In the genomic region with DNA sequence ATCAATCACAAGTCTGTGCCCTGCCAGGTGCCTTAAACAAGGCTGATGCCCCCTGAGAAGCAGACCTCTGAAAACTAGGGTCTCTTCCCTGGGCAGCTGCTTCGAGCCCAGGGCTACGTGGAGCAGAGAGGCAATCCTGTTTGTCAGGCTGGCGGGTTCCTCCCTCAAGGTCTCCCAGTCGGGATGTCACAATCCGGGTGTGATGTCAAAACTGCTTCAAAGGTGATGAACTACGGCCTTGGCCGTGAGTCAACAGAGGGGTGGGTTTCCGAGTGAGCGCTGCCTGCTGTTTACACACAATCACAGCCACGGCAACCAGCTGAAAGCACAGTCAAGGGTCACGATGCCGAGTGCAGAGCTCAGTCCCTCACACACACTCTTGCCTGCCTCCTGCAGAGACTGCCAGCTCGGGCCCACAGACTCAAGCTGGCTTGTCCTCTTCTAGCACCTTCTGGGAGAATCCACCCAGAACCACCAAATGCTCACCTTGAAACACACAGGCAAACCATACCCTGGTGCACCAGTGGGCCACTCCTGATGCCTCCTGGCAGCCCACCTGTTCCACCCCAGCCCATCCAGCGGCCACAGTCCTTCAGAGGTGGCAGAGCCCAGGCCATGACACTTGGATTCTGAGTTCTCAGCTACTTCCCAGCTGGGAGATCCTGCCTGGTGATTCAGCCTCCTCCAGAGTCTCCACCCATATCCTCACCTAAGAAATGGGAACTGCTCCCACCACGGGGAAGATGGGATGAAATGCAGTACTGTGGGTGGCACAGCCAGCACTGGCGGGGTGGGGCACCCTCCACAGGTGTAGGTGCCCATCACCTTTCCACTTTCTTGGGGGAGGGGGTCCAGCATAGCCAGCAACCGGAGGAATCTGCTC, we compare ENCODE assay signal across 1 cellular context.
TF ChIP-seq lines count a peak whose summit lies in the region.

No MANE protein-coding gene starts in this region.

TF ChIP-seq in HepG2, 621 proteins besides CTCF, POLR2A, EP300 and RAD21 (continued from another document and continues in another):
- TF ChIP-seq MAZ (IDR thresholded peaks at IDR 0.05; ENCODE audit: borderline replicate concordance, low read depth, low read length): peak; percentile 94
- TF ChIP-seq MAZ (CRISPR knock-in tag; IDR thresholded peaks at IDR 0.05; ENCODE audit: low read depth): peak; percentile 87; the same call in 1 of the 2 replicates
- TF ChIP-seq, protein P1, sequence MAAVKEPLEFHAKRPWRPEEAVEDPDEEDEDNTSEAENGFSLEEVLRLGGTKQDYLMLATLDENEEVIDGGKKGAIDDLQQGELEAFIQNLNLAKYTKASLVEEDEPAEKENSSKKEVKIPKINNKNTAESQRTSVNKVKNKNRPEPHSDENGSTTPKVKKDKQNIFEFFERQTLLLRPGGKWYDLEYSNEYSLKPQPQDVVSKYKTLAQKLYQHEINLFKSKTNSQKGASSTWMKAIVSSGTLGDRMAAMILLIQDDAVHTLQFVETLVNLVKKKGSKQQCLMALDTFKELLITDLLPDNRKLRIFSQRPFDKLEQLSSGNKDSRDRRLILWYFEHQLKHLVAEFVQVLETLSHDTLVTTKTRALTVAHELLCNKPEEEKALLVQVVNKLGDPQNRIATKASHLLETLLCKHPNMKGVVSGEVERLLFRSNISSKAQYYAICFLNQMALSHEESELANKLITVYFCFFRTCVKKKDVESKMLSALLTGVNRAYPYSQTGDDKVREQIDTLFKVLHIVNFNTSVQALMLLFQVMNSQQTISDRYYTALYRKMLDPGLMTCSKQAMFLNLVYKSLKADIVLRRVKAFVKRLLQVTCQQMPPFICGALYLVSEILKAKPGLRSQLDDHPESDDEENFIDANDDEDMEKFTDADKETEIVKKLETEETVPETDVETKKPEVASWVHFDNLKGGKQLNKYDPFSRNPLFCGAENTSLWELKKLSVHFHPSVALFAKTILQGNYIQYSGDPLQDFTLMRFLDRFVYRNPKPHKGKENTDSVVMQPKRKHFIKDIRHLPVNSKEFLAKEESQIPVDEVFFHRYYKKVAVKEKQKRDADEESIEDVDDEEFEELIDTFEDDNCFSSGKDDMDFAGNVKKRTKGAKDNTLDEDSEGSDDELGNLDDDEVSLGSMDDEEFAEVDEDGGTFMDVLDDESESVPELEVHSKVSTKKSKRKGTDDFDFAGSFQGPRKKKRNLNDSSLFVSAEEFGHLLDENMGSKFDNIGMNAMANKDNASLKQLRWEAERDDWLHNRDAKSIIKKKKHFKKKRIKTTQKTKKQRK (IDR thresholded peaks at IDR 0.05; ENCODE audit: low read length): no peak
- no peak for TF ChIP-seq SOX6 (IDR thresholded peaks at IDR 0.05)
- TF ChIP-seq SOX6 (CRISPR knock-in tag; IDR thresholded peaks at IDR 0.05): peak; percentile 97
- TF ChIP-seq, protein P2, sequence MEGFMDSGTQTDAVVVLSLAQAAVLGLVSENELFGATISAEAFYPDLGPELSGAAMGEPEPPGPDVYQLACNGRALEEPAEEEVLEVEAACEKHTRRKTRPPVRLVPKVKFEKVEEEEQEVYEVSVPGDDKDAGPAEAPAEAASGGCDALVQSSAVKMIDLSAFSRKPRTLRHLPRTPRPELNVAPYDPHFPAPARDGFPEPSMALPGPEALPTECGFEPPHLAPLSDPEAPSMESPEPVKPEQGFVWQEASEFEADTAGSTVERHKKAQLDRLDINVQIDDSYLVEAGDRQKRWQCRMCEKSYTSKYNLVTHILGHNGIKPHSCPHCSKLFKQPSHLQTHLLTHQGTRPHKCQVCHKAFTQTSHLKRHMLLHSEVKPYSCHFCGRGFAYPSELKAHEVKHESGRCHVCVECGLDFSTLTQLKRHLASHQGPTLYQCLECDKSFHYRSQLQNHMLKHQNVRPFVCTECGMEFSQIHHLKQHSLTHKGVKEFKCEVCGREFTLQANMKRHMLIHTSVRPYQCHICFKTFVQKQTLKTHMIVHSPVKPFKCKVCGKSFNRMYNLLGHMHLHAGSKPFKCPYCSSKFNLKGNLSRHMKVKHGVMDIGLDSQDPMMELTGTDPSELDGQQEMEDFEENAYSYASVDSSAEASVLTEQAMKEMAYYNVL (CRISPR knock-in tag; IDR thresholded peaks at IDR 0.05; ENCODE audit: borderline replicate concordance): peak; percentile 92
- peak; percentile 94 for TF ChIP-seq ETV5 (CRISPR knock-in tag; IDR thresholded peaks at IDR 0.05; ENCODE audit: borderline replicate concordance)
- TF ChIP-seq, protein P3, sequence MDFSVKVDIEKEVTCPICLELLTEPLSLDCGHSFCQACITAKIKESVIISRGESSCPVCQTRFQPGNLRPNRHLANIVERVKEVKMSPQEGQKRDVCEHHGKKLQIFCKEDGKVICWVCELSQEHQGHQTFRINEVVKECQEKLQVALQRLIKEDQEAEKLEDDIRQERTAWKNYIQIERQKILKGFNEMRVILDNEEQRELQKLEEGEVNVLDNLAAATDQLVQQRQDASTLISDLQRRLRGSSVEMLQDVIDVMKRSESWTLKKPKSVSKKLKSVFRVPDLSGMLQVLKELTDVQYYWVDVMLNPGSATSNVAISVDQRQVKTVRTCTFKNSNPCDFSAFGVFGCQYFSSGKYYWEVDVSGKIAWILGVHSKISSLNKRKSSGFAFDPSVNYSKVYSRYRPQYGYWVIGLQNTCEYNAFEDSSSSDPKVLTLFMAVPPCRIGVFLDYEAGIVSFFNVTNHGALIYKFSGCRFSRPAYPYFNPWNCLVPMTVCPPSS (IDR thresholded peaks at IDR 0.05): no peak
- TF ChIP-seq MYC (CRISPR knock-in tag; IDR thresholded peaks at IDR 0.05; ENCODE audit: borderline replicate concordance): peak; percentile 91; the same call in 1 of the 2 replicates
- TF ChIP-seq HMGA1 (CRISPR knock-in tag; conservative IDR thresholded peaks at IDR 0.05): no peak
- TF ChIP-seq ZNF562 (CRISPR knock-in tag; IDR thresholded peaks at IDR 0.05; ENCODE audit: borderline replicate concordance): no peak
- no peak for TF ChIP-seq HOXA9 (CRISPR knock-in tag; IDR thresholded peaks at IDR 0.05; ENCODE audit: borderline replicate concordance)
- peak; percentile 99 for TF ChIP-seq SMAD3 (CRISPR knock-in tag; IDR thresholded peaks at IDR 0.05)
- TF ChIP-seq MBD4 (IDR thresholded peaks at IDR 0.05; ENCODE audit: borderline replicate concordance, low read length): no peak
- TF ChIP-seq, protein P4, sequence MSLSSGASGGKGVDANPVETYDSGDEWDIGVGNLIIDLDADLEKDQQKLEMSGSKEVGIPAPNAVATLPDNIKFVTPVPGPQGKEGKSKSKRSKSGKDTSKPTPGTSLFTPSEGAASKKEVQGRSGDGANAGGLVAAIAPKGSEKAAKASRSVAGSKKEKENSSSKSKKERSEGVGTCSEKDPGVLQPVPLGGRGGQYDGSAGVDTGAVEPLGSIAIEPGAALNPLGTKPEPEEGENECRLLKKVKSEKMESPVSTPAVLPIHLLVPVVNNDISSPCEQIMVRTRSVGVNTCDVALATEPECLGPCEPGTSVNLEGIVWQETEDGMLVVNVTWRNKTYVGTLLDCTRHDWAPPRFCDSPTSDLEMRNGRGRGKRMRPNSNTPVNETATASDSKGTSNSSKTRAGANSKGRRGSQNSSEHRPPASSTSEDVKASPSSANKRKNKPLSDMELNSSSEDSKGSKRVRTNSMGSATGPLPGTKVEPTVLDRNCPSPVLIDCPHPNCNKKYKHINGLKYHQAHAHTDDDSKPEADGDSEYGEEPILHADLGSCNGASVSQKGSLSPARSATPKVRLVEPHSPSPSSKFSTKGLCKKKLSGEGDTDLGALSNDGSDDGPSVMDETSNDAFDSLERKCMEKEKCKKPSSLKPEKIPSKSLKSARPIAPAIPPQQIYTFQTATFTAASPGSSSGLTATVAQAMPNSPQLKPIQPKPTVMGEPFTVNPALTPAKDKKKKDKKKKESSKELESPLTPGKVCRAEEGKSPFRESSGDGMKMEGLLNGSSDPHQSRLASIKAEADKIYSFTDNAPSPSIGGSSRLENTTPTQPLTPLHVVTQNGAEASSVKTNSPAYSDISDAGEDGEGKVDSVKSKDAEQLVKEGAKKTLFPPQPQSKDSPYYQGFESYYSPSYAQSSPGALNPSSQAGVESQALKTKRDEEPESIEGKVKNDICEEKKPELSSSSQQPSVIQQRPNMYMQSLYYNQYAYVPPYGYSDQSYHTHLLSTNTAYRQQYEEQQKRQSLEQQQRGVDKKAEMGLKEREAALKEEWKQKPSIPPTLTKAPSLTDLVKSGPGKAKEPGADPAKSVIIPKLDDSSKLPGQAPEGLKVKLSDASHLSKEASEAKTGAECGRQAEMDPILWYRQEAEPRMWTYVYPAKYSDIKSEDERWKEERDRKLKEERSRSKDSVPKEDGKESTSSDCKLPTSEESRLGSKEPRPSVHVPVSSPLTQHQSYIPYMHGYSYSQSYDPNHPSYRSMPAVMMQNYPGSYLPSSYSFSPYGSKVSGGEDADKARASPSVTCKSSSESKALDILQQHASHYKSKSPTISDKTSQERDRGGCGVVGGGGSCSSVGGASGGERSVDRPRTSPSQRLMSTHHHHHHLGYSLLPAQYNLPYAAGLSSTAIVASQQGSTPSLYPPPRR (CRISPR knock-in tag; IDR thresholded peaks at IDR 0.05; ENCODE audit: borderline replicate concordance): peak; percentile 99
- TF ChIP-seq, protein P5, sequence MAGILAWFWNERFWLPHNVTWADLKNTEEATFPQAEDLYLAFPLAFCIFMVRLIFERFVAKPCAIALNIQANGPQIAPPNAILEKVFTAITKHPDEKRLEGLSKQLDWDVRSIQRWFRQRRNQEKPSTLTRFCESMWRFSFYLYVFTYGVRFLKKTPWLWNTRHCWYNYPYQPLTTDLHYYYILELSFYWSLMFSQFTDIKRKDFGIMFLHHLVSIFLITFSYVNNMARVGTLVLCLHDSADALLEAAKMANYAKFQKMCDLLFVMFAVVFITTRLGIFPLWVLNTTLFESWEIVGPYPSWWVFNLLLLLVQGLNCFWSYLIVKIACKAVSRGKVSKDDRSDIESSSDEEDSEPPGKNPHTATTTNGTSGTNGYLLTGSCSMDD (CRISPR knock-in tag; IDR thresholded peaks at IDR 0.05): no peak
- peak; percentile 99 for TF ChIP-seq ZNF331 (CRISPR knock-in tag; IDR thresholded peaks at IDR 0.05)
- peak; percentile 99 for TF ChIP-seq HNF4A (CRISPR knock-in tag; IDR thresholded peaks at IDR 0.05)
- TF ChIP-seq TOE1 (CRISPR knock-in tag; IDR thresholded peaks at IDR 0.05): peak; percentile 85; the same call in 1 of the 2 replicates
- no peak for TF ChIP-seq KLF13 (CRISPR knock-in tag; IDR thresholded peaks at IDR 0.05)
- peak; percentile 99 for TF ChIP-seq TBX2 (CRISPR knock-in tag; IDR thresholded peaks at IDR 0.05; ENCODE audit: borderline replicate concordance)
- TF ChIP-seq NR3C1 (CRISPR knock-in tag; IDR thresholded peaks at IDR 0.05): no peak
- TF ChIP-seq, protein P6, sequence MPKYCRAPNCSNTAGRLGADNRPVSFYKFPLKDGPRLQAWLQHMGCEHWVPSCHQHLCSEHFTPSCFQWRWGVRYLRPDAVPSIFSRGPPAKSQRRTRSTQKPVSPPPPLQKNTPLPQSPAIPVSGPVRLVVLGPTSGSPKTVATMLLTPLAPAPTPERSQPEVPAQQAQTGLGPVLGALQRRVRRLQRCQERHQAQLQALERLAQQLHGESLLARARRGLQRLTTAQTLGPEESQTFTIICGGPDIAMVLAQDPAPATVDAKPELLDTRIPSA (CRISPR knock-in tag; IDR thresholded peaks at IDR 0.05; ENCODE audit: borderline replicate concordance): no peak
- TF ChIP-seq NR2F2 (IDR thresholded peaks at IDR 0.05; ENCODE audit: borderline replicate concordance, low read depth): peak; percentile 98
- TF ChIP-seq ELF1 (CRISPR knock-in tag; IDR thresholded peaks at IDR 0.05): peak; percentile 74
- TF ChIP-seq ZNF772 (CRISPR knock-in tag; IDR thresholded peaks at IDR 0.05): peak; percentile 85
- TF ChIP-seq, protein P7, sequence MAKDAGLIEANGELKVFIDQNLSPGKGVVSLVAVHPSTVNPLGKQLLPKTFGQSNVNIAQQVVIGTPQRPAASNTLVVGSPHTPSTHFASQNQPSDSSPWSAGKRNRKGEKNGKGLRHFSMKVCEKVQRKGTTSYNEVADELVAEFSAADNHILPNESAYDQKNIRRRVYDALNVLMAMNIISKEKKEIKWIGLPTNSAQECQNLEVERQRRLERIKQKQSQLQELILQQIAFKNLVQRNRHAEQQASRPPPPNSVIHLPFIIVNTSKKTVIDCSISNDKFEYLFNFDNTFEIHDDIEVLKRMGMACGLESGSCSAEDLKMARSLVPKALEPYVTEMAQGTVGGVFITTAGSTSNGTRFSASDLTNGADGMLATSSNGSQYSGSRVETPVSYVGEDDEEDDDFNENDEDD (CRISPR knock-in tag; IDR thresholded peaks at IDR 0.05; ENCODE audit: borderline replicate concordance): peak; percentile 87
- peak; percentile 97 for TF ChIP-seq ZNF878 (CRISPR knock-in tag; IDR thresholded peaks at IDR 0.05)
- TF ChIP-seq TBP (CRISPR knock-in tag; IDR thresholded peaks at IDR 0.05): no peak
- TF ChIP-seq, protein P8, sequence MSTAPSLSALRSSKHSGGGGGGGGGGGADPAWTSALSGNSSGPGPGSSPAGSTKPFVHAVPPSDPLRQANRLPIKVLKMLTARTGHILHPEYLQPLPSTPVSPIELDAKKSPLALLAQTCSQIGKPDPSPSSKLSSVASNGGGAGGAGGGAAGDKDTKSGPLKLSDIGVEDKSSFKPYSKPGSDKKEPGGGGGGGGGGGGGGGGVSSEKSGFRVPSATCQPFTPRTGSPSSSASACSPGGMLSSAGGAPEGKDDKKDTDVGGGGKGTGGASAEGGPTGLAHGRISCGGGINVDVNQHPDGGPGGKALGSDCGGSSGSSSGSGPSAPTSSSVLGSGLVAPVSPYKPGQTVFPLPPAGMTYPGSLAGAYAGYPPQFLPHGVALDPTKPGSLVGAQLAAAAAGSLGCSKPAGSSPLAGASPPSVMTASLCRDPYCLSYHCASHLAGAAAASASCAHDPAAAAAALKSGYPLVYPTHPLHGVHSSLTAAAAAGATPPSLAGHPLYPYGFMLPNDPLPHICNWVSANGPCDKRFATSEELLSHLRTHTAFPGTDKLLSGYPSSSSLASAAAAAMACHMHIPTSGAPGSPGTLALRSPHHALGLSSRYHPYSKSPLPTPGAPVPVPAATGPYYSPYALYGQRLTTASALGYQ (CRISPR knock-in tag; IDR thresholded peaks at IDR 0.05): peak; percentile 99
- no peak; the same call in 1 of the 2 replicates for TF ChIP-seq RFX5 (IDR thresholded peaks at IDR 0.05; ENCODE audit: low read depth, low read length)
- peak; percentile 68; the same call in 1 of the 2 replicates for TF ChIP-seq TCF7L2 (IDR thresholded peaks at IDR 0.05; ENCODE audit: low read depth, low read length)
- TF ChIP-seq, protein P9, sequence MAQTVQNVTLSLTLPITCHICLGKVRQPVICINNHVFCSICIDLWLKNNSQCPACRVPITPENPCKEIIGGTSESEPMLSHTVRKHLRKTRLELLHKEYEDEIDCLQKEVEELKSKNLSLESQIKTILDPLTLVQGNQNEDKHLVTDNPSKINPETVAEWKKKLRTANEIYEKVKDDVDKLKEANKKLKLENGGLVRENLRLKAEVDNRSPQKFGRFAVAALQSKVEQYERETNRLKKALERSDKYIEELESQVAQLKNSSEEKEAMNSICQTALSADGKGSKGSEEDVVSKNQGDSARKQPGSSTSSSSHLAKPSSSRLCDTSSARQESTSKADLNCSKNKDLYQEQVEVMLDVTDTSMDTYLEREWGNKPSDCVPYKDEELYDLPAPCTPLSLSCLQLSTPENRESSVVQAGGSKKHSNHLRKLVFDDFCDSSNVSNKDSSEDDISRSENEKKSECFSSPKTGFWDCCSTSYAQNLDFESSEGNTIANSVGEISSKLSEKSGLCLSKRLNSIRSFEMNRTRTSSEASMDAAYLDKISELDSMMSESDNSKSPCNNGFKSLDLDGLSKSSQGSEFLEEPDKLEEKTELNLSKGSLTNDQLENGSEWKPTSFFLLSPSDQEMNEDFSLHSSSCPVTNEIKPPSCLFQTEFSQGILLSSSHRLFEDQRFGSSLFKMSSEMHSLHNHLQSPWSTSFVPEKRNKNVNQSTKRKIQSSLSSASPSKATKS (CRISPR knock-in tag; IDR thresholded peaks at IDR 0.05): no peak
- TF ChIP-seq NR2F6 (IDR thresholded peaks at IDR 0.05): peak; percentile 98
- peak; percentile 100 for TF ChIP-seq NR2F6 (CRISPR knock-in tag; IDR thresholded peaks at IDR 0.05)
- no peak for TF ChIP-seq ZNF17 (CRISPR knock-in tag; IDR thresholded peaks at IDR 0.05)
- peak; percentile 78 for TF ChIP-seq TP53 (CRISPR knock-in tag; conservative IDR thresholded peaks at IDR 0.05)
